In the genomic region with DNA sequence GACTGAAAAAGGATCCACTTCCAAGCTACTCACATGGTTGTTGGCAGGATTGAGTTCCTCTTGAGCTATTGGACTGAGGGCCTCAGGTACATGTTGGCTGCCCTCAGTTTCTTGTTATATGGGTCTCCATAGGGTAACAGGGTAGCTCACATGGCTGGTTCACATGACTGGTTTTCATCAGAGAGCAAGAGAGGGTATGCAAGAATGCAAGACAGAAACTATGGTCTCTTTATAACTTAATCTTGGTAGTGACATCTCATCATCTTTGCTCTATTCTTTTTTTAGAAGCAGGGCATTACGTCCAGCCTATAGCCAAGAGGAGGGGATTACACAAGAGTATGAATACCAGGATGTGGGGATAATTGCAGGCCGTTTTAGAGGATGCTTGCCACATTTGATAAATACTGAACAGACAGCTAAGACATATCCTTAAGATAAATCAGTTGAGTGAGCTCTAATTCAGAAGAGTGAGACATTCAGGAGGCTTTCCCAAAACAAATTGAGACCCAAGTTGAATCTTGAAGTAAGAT, we compare ENCODE assay signal across 25 cellular contexts.
"Had no signal": no experiment of that assay in that cellular context is flagged by ENCODE, and none has a peak within 500 bp of the region (broad histone marks: within the 10 kb centered on the region; RNA-seq: fewer than 3 reads in every experiment).

No MANE protein-coding gene starts in this region.

- H3K9me3 ChIP-seq: ascending aorta, body of pancreas, MG63, Peyer's patch, SJCRH30 had no signal

- DNase-seq: activated CD4-positive, alpha-beta T cell treated with anti-CD3 and anti-CD28 coated beads for 4 hours; activated CD8-positive, alpha-beta memory T cell treated with anti-CD3 and anti-CD28 coated beads, Interleukin-2, amount 50 U/mL, for 4 hours; activated CD8-positive, alpha-beta T cell treated with anti-CD3 and anti-CD28 coated beads for 36 hours; activated naive CD4-positive, alpha-beta T cell; amniotic stem cell; body of pancreas; central memory CD4-positive, alpha-beta T cell; MG63; NCI-H1105; NCI-H1436; NCI-H1694 treated with DMSO at 0.1 percent for 48 hours; NCI-H2029 treated with DMSO at 0.1 percent for 48 hours; NCI-H345; NCI-H510A; NCI-H526 treated with DMSO at 0.1 percent for 48 hours; NCI-H82; Peyer's patch; Right ventricle myocardium superior; SJCRH30; T-cell; T-helper 2 cell had no signal

- H3K4me3 Mint-ChIP-seq: activated CD8-positive, alpha-beta T cell treated with anti-CD3 and anti-CD28 coated beads for 36 hours; activated naive CD4-positive, alpha-beta T cell treated with anti-CD3 and anti-CD28 coated beads, Interleukin-2, amount 50 U/mL, for 24 hours; T-cell had no signal

- H3K36me3 ChIP-seq: ascending aorta, MG63, Peyer's patch, SJCRH30 had no signal

- H3K4me1 ChIP-seq: body of pancreas, Peyer's patch, SJCRH30 had no signal

- H3K4me3 ChIP-seq: ascending aorta, body of pancreas, MG63, Peyer's patch, SJCRH30 had no signal

- H3K27ac ChIP-seq: body of pancreas, Peyer's patch, RWPE1, SJCRH30 had no signal

- ATAC-seq: activated CD4-positive, CD25-positive, alpha-beta regulatory T cell treated with anti-CD3 and anti-CD28 coated beads, Interleukin-2, amount 50 U/mL, for 24 hours; activated CD8-positive, alpha-beta T cell treated with anti-CD3 and anti-CD28 coated beads for 36 hours; body of pancreas; T-cell had no signal

- H3K4me1 Mint-ChIP-seq: activated naive CD4-positive, alpha-beta T cell treated with anti-CD3 and anti-CD28 coated beads, Interleukin-2, amount 50 U/mL, for 24 hours; T-cell had no signal

- H3K27ac Mint-ChIP-seq: activated CD8-positive, alpha-beta T cell treated with anti-CD3 and anti-CD28 coated beads for 36 hours; activated naive CD4-positive, alpha-beta T cell treated with anti-CD3 and anti-CD28 coated beads, Interleukin-2, amount 50 U/mL, for 24 hours; T-cell had no signal

- H3K36me3 Mint-ChIP-seq: activated naive CD4-positive, alpha-beta T cell treated with anti-CD3 and anti-CD28 coated beads, Interleukin-2, amount 50 U/mL, for 24 hours; T-cell had no signal

- H3K27me3 ChIP-seq: ascending aorta, body of pancreas, Peyer's patch, SJCRH30 had no signal

- H3K9me3 Mint-ChIP-seq: activated CD8-positive, alpha-beta T cell treated with anti-CD3 and anti-CD28 coated beads for 36 hours; activated naive CD4-positive, alpha-beta T cell treated with anti-CD3 and anti-CD28 coated beads, Interleukin-2, amount 50 U/mL, for 24 hours; T-cell had no signal
